ENCODE assay signal across 1 cellular context in genomic region chr17:73317554-73318426, GRCh38.
A peak's percentile ranks its signal among the peaks of the same experiment; 100 is the strongest.
TF ChIP-seq lines count a peak whose summit lies in the region.

No MANE protein-coding gene starts in this region.

TF ChIP-seq in HepG2, 621 proteins besides CTCF, POLR2A, EP300 and RAD21 (continued from another document):
- TF ChIP-seq, protein P1, sequence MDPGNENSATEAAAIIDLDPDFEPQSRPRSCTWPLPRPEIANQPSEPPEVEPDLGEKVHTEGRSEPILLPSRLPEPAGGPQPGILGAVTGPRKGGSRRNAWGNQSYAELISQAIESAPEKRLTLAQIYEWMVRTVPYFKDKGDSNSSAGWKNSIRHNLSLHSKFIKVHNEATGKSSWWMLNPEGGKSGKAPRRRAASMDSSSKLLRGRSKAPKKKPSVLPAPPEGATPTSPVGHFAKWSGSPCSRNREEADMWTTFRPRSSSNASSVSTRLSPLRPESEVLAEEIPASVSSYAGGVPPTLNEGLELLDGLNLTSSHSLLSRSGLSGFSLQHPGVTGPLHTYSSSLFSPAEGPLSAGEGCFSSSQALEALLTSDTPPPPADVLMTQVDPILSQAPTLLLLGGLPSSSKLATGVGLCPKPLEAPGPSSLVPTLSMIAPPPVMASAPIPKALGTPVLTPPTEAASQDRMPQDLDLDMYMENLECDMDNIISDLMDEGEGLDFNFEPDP (CRISPR knock-in tag; conservative IDR thresholded peaks at IDR 0.05): 0 out of 2 replicates have a peak, but pooled peaks have one; percentile 19
